Comparison of ENCODE assay signal across 11 cellular contexts in genomic region chr10:70528726-70529362, GRCh38. TPM values are rescaled to one million over a fixed set of nuclear protein-coding genes. Genes with fewer than 3 reads are reported as not detected.
DNase-seq lines count a peak whose midpoint lies in the region; ATAC-seq, FAIRE-seq and TF ChIP-seq lines count a peak whose summit lies in the region.
"Had no signal": no experiment of that assay in that cellular context is flagged by ENCODE, and none has a peak within 500 bp of the region (broad histone marks: within the 10 kb centered on the region; RNA-seq: fewer than 3 reads in every experiment).

No MANE protein-coding gene starts in this region.

- no peaks in the 10 kb centered on the region for H3K9me2 ChIP-seq in Karpas-422 (replicated peaks; ENCODE audit: insufficient read depth, low read length)

- H3K4me2 ChIP-seq in Karpas-422 (ENCODE audit: low read depth, low read length, poor library complexity, severe bottlenecking), result no peak overlapping the region

- FAIRE-seq in bronchial epithelial cell (lab: Jason Lieb, UNC), result peak; percentile 62

- intact Hi-C loops in mucosa of descending colon (cut with DNase I, micrococcal nuclease), result no loop called here
- intact Hi-C loops in posterior vena cava (cut with DNase I), result no loop called here

- no peaks in the 10 kb centered on the region for H3K27me3 ChIP-seq in Karpas-422 (ENCODE audit: low read length)
- H3K27me3 ChIP-seq in bronchial epithelial cell (ENCODE audit: control insufficient read depth, insufficient read depth, low read length), result peaks cover 2% of the 10 kb centered on the region
- H3K27me3 ChIP-seq: esophagus muscularis mucosa had no signal

- peak; percentile 56 for DNase-seq in DMS 273 (lab: John Stamatoyannopoulos, UW; ENCODE audit: unreplicated experiment)
- no peak for DNase-seq in DMS 273 treated with DMSO at 0.1 percent for 48 hours (lab: John Stamatoyannopoulos, UW)
- DNase-seq in Karpas-422, result peak; percentile 62
- peak; percentile 73 for DNase-seq in bronchial epithelial cell (ENCODE audit: low read depth)
- peak in 1 of 3 donors; percentile 34 for DNase-seq in mucosa of descending colon
- DNase-seq in posterior vena cava (ENCODE audit: low spot score), result no peak
- DNase-seq: activated B cell treated with CpG ODN at 0.5 μM for 24 hours had no signal

- no peak overlapping the region for H3K27ac ChIP-seq in Karpas-422 (ENCODE audit: low read length)
- H3K27ac ChIP-seq: 22Rv1, esophagus muscularis mucosa had no signal

- peaks cover 20% of the 10 kb centered on the region; the same call in 1 of the 2 replicates for H4K20me1 ChIP-seq in Karpas-422 (ENCODE audit: insufficient read depth, low read depth, low read length)

- no peak overlapping the region for H2AFZ ChIP-seq in Karpas-422 (ENCODE audit: low read length)

- H3K4me1 ChIP-seq in Karpas-422 (ENCODE audit: low read length) (no peaks in the 10 kb centered on the region), mucosa of descending colon (ENCODE audit: low read depth) (no peaks in the 10 kb centered on the region)

- no peak overlapping the region for H3K9ac ChIP-seq in Karpas-422 (ENCODE audit: low read length)

- H3K9me3 ChIP-seq in Karpas-422 (ENCODE audit: low read length), result no peaks in the 10 kb centered on the region
- no peaks in the 10 kb centered on the region for H3K9me3 ChIP-seq in mucosa of descending colon
- H3K9me3 ChIP-seq: esophagus muscularis mucosa had no signal

- TF ChIP-seq CTCF in bronchial epithelial cell (IDR thresholded peaks at IDR 0.05; ENCODE audit: insufficient read depth, low read length, severe bottlenecking), result no peak
- TF ChIP-seq CTCF in mucosa of descending colon (IDR thresholded peaks at IDR 0.05), result no peak

- peaks cover 40% of the 10 kb centered on the region for H3K79me2 ChIP-seq in Karpas-422 (ENCODE audit: low read length)

- ATAC-seq in mucosa of descending colon (peak; percentile 70), GM21528 (IDR thresholded peaks at IDR 0.05; ENCODE audit: low FRiP score, unreplicated experiment) (no peak), HG02642 (IDR thresholded peaks at IDR 0.05; ENCODE audit: poor library complexity, unreplicated experiment) (no peak)

- H3K36me3 ChIP-seq in Karpas-422 (ENCODE audit: insufficient read depth, low read length) (peaks cover 16% of the 10 kb centered on the region; the same call in 1 of the 2 replicates), bronchial epithelial cell (ENCODE audit: control insufficient read depth, insufficient read depth, low read length) (no peaks in the 10 kb centered on the region), mucosa of descending colon (ENCODE audit: low read depth) (no peaks in the 10 kb centered on the region)

- H3K4me3 ChIP-seq in Karpas-422 (ENCODE audit: low read length) (no peak overlapping the region), bronchial epithelial cell (ENCODE audit: low read depth, low read length) (no peak overlapping the region), mucosa of descending colon (no peak overlapping the region)
- H3K4me3 ChIP-seq: esophagus muscularis mucosa had no signal

RNA-seq across cellular contexts. Expression of gene PALD1, which starts 50.3 kb away (rescaled TPM):
- 54.7 and 106 TPM in 2 replicates for total RNA-seq in Karpas-422 (2014; rRNA removed; shearing (Covaris generic); ENCODE audit: low replicate concordance)
- 0.13 TPM in 1 of 2 replicates, not detected in the other for total RNA-seq in bronchial epithelial cell
- 10 to 100 TPM in 1 of 3 donors, 1 to 10 TPM in 2; 1.9 to 15.9 (median 3.2) TPM for total RNA-seq in mucosa of descending colon
- 1 to 10 TPM; 6.7 to 7.4 TPM for total RNA-seq in posterior vena cava

Comparison
In these comparisons a context has a peak if more than half of its experiments do, and no peak if none do; other contexts are left out.
1. DNase-seq: peak in DMS 273 (single experiment), Karpas-422 (single experiment) and bronchial epithelial cell (single experiment); none in DMS 273 treated with DMSO at 0.1 percent for 48 hours (single experiment) and posterior vena cava (single experiment).